ENCODE assay signal across 13 cellular contexts in genomic region chr7:76057103-76057812, GRCh38.
"Had no signal": no experiment of that assay in that cellular context is flagged by ENCODE, and none has a peak within 500 bp of the region (broad histone marks: within the 10 kb centered on the region; RNA-seq: fewer than 3 reads in every experiment).

No MANE protein-coding gene starts in this region.

- H3K4me3 Mint-ChIP-seq: activated T-cell treated with anti-CD3 and anti-CD28 coated beads, Interleukin-2, amount 50 U/mL, for 4 hours; central memory CD8-positive, alpha-beta T cell; effector memory CD8-positive, alpha-beta T cell; neural progenitor cell had no signal

- ATAC-seq: activated T-cell treated with anti-CD3 and anti-CD28 coated beads, Interleukin-2, amount 50 U/mL, for 4 hours; effector memory CD8-positive, alpha-beta T cell had no signal

- DNase-seq: activated naive CD4-positive, alpha-beta T cell; activated T-cell treated with anti-CD3 and anti-CD28 coated beads, Interleukin-2, amount 50 U/mL, for 4 hours; cortex of kidney; effector memory CD8-positive, alpha-beta T cell; hypothalamus; SHP77 treated with DMSO at 0.1 percent for 48 hours; stimulated activated CD4-positive, alpha-beta T cell treated with anti-CD3 and anti-CD28 coated beads, Interleukin-1b, Interleukin-23, amount 100 ng/mL, for 48 hours; stimulated activated naive CD4-positive, alpha-beta T cell treated with Interleukin-2 at 50 U/mL for 16 hours; T-helper 2 cell had no signal

- H3K27ac Mint-ChIP-seq: neural progenitor cell had no signal

- H3K27me3 Mint-ChIP-seq: central memory CD8-positive, alpha-beta T cell; effector memory CD8-positive, alpha-beta T cell had no signal

- H3K36me3 ChIP-seq: neural progenitor cell had no signal

- H3K27me3 ChIP-seq: neural progenitor cell, right atrium auricular region, suprapubic skin had no signal

- H3K4me3 ChIP-seq: neural progenitor cell, right atrium auricular region, suprapubic skin had no signal

- H3K9me3 Mint-ChIP-seq: activated T-cell treated with anti-CD3 and anti-CD28 coated beads, Interleukin-2, amount 50 U/mL, for 4 hours; central memory CD8-positive, alpha-beta T cell; effector memory CD8-positive, alpha-beta T cell; neural progenitor cell had no signal

- H3K27ac ChIP-seq: neural progenitor cell, right atrium auricular region, suprapubic skin had no signal

- H3K9me3 ChIP-seq: right atrium auricular region, suprapubic skin had no signal
